Comparison of ENCODE assay signal across 17 cellular contexts in the genomic region with DNA sequence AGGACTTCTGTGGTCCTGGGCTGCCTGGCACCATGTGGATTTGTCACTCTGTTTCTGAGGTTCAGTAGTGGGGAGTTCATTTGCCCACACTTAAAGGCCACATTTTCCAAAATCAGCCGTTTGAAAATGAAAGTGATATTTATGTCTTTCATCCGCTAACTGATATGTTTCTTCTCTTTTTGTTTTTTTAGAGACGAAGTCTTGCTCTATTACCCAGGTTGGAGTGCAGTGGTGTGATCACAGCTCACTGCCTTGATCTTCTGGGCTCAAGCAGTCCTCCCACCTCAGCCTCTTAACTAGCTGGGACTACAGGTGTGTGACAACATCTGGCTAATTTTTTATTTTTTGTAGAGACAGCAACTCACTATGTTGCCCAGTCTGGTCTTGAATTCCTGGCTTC. TPM values are rescaled to one million over a fixed set of nuclear protein-coding genes. Genes with fewer than 3 reads are reported as not detected.
A peak's percentile ranks its signal among the peaks of the same experiment; 100 is the strongest.
DNase-seq lines count a peak whose midpoint lies in the region; ATAC-seq and TF ChIP-seq lines count a peak whose summit lies in the region.
"Had no signal": no experiment of that assay in that cellular context is flagged by ENCODE, and none has a peak within 500 bp of the region (broad histone marks: within the 10 kb centered on the region; RNA-seq: fewer than 3 reads in every experiment).

No MANE protein-coding gene starts in this region.

- peak overlapping the region; percentile 50 for H3K4me3 ChIP-seq in CD4-positive, CD25-positive, alpha-beta regulatory T cell (ENCODE audit: low read depth, low read length)
- H3K4me3 ChIP-seq in upper lobe of left lung: no peak overlapping the region
- H3K4me3 ChIP-seq: cardiac muscle cell, tibial artery had no signal

- DNase-seq in T-helper 1 cell: no peak
- DNase-seq in CD4-positive, CD25-positive, alpha-beta regulatory T cell: peak in 2 of 3 donors; percentile 2 to 26
- no peak for DNase-seq in activated B cell treated with CpG ODN at 0.5 μM for 24 hours
- no peak for DNase-seq in memory B cell (ENCODE audit: low spot score in 2 of 2)
- DNase-seq in NCI-H1105 (lab: John Stamatoyannopoulos, UW): no peak
- no peak for DNase-seq in upper lobe of left lung
- DNase-seq: left cardiac atrium, nephron progenitor cell, tibial artery had no signal

- H3K27ac ChIP-seq in CD4-positive, CD25-positive, alpha-beta regulatory T cell (ENCODE audit: insufficient read depth, low read length, poor library complexity, severe bottlenecking): no peak overlapping the region
- H3K27ac ChIP-seq in upper lobe of left lung: no peak overlapping the region
- H3K27ac ChIP-seq: 22Rv1, cardiac muscle cell, tibial artery had no signal

- POLR2A ChIA-PET in activated B cell treated with CpG ODN at 0.5 μM for 24 hours (lab: Charles Lee): no interaction called here

- no peak for TF ChIP-seq POLR2A in upper lobe of left lung (IDR thresholded peaks at IDR 0.05)

- no peaks in the 10 kb centered on the region for H3K9me3 ChIP-seq in CD4-positive, CD25-positive, alpha-beta regulatory T cell (ENCODE audit: control insufficient read depth in 2 of 2, low read length in 2 of 2)
- H3K9me3 ChIP-seq in upper lobe of left lung: no peaks in the 10 kb centered on the region
- H3K9me3 ChIP-seq: tibial artery had no signal

- H3K4me3 Mint-ChIP-seq in T-helper 1 cell treated with Interleukin-12 subunit alpha and Interleukin-12 subunit beta and Interleukin-4 antibody, amounts not matched to agents 30 μg/mL and 1 μg/mL, for 36 hours: peak overlapping the region; percentile 32
- peak overlapping the region in 2 of 4 donors; percentile 54 to 80 for H3K4me3 Mint-ChIP-seq in CD4-positive, CD25-positive, alpha-beta regulatory T cell
- H3K4me3 Mint-ChIP-seq in activated B cell treated with CpG ODN at 0.5 μM for 24 hours (peak overlapping the region; percentile 33), memory B cell (no peak overlapping the region)
- H3K4me3 Mint-ChIP-seq: dendritic cell treated with granulocyte-macrophage colony-stimulating factor and Interleukin-4, amounts not matched to agents 40 ng/mL and 50 ng/mL, for 4 days; mesothelial cell of epicardium; nephron progenitor cell had no signal

- no peak for TF ChIP-seq EP300 in upper lobe of left lung (IDR thresholded peaks at IDR 0.05)

- no peaks in the 10 kb centered on the region for H3K9me3 Mint-ChIP-seq in T-helper 1 cell treated with Interleukin-12 subunit alpha and Interleukin-12 subunit beta and Interleukin-4 antibody, amounts not matched to agents 30 μg/mL and 1 μg/mL, for 36 hours
- H3K9me3 Mint-ChIP-seq in CD4-positive, CD25-positive, alpha-beta regulatory T cell: peaks cover 0 to 8% (median 2%) of the 10 kb centered on the region in 7 donors
- H3K9me3 Mint-ChIP-seq in activated B cell treated with CpG ODN at 0.5 μM for 24 hours (no peaks in the 10 kb centered on the region), memory B cell (peaks cover 4% of the 10 kb centered on the region)
- H3K9me3 Mint-ChIP-seq: dendritic cell treated with granulocyte-macrophage colony-stimulating factor and Interleukin-4, amounts not matched to agents 40 ng/mL and 50 ng/mL, for 4 days had no signal

- no peak overlapping the region for H3K27ac Mint-ChIP-seq in T-helper 1 cell treated with Interleukin-12 subunit alpha and Interleukin-12 subunit beta and Interleukin-4 antibody, amounts not matched to agents 30 μg/mL and 1 μg/mL, for 36 hours
- peak overlapping the region in 2 of 3 donors; percentile 72 to 77 for H3K27ac Mint-ChIP-seq in CD4-positive, CD25-positive, alpha-beta regulatory T cell
- H3K27ac Mint-ChIP-seq in activated B cell treated with CpG ODN at 0.5 μM for 24 hours (no peak overlapping the region), memory B cell (no peak overlapping the region)
- H3K27ac Mint-ChIP-seq: dendritic cell treated with granulocyte-macrophage colony-stimulating factor and Interleukin-4, amounts not matched to agents 40 ng/mL and 50 ng/mL, for 4 days; nephron progenitor cell had no signal

- 56 to 73% methylated on average over 3 of the region's 3 CpGs for WGBS in upper lobe of left lung, 2 donors

- CTCF ChIA-PET in activated B cell treated with CpG ODN at 0.5 μM for 24 hours (lab: Charles Lee): no interaction called here

- H3K4me1 ChIP-seq in CD4-positive, CD25-positive, alpha-beta regulatory T cell (ENCODE audit: control insufficient read depth, insufficient read depth, low read length, poor library complexity, severe bottlenecking): peaks cover 6% of the 10 kb centered on the region
- no peaks in the 10 kb centered on the region for H3K4me1 ChIP-seq in upper lobe of left lung
- H3K4me1 ChIP-seq: tibial artery had no signal

- no peaks in the 10 kb centered on the region for H3K36me3 ChIP-seq in CD4-positive, CD25-positive, alpha-beta regulatory T cell (ENCODE audit: control insufficient read depth, insufficient read depth, low read length)
- no peaks in the 10 kb centered on the region for H3K36me3 ChIP-seq in upper lobe of left lung
- H3K36me3 ChIP-seq: cardiac muscle cell, tibial artery had no signal

- H3K4me1 Mint-ChIP-seq in T-helper 1 cell treated with Interleukin-12 subunit alpha and Interleukin-12 subunit beta and Interleukin-4 antibody, amounts not matched to agents 30 μg/mL and 1 μg/mL, for 36 hours (ENCODE audit: low read depth): peaks cover 5% of the 10 kb centered on the region
- H3K4me1 Mint-ChIP-seq in CD4-positive, CD25-positive, alpha-beta regulatory T cell: peaks cover 0 to 16% (median 4%) of the 10 kb centered on the region in 4 donors
- peaks cover 8% of the 10 kb centered on the region for H3K4me1 Mint-ChIP-seq in activated B cell treated with CpG ODN at 0.5 μM for 24 hours
- peaks cover 6% of the 10 kb centered on the region for H3K4me1 Mint-ChIP-seq in memory B cell
- H3K4me1 Mint-ChIP-seq: nephron progenitor cell had no signal

- H3K27me3 Mint-ChIP-seq in T-helper 1 cell treated with Interleukin-12 subunit alpha and Interleukin-12 subunit beta and Interleukin-4 antibody, amounts not matched to agents 30 μg/mL and 1 μg/mL, for 36 hours (ENCODE audit: low read depth): peaks cover 10% of the 10 kb centered on the region
- peaks cover 5% of the 10 kb centered on the region for H3K27me3 Mint-ChIP-seq in CD4-positive, CD25-positive, alpha-beta regulatory T cell
- H3K27me3 Mint-ChIP-seq in activated B cell treated with CpG ODN at 0.5 μM for 24 hours: no peaks in the 10 kb centered on the region
- peaks cover 11% of the 10 kb centered on the region for H3K27me3 Mint-ChIP-seq in memory B cell
- H3K27me3 Mint-ChIP-seq: dendritic cell treated with granulocyte-macrophage colony-stimulating factor and Interleukin-4, amounts not matched to agents 40 ng/mL and 50 ng/mL, for 4 days had no signal

- peak in 1 of 2 donors; percentile 28 for ATAC-seq in CD4-positive, CD25-positive, alpha-beta regulatory T cell (ENCODE audit: low read depth in 2 of 2)
- no peak for ATAC-seq in activated B cell treated with CpG ODN at 0.5 μM for 24 hours (ENCODE audit: low read depth)
- ATAC-seq in memory B cell (ENCODE audit: low read depth): peak; percentile 26
- ATAC-seq in HG02571 (IDR thresholded peaks at IDR 0.05; ENCODE audit: unreplicated experiment): no peak
- no peak for ATAC-seq in upper lobe of left lung (ENCODE audit: low FRiP score in 2 of 2)
- ATAC-seq: left cardiac atrium had no signal

- no peaks in the 10 kb centered on the region for H3K36me3 Mint-ChIP-seq in T-helper 1 cell treated with Interleukin-12 subunit alpha and Interleukin-12 subunit beta and Interleukin-4 antibody, amounts not matched to agents 30 μg/mL and 1 μg/mL, for 36 hours (ENCODE audit: low read depth)
- H3K36me3 Mint-ChIP-seq in CD4-positive, CD25-positive, alpha-beta regulatory T cell: no peaks in the 10 kb centered on the region
- H3K36me3 Mint-ChIP-seq in activated B cell treated with CpG ODN at 0.5 μM for 24 hours (ENCODE audit: low read depth) (no peaks in the 10 kb centered on the region), memory B cell (no peaks in the 10 kb centered on the region)
- H3K36me3 Mint-ChIP-seq: mesothelial cell of epicardium had no signal

- no peaks in the 10 kb centered on the region for H3K27me3 ChIP-seq in CD4-positive, CD25-positive, alpha-beta regulatory T cell (ENCODE audit: control insufficient read depth, insufficient read depth, low read length)
- H3K27me3 ChIP-seq in upper lobe of left lung: no peaks in the 10 kb centered on the region
- H3K27me3 ChIP-seq: cardiac muscle cell had no signal

- TF ChIP-seq CTCF in activated B cell treated with CpG ODN at 0.5 μM for 24 hours (IDR thresholded peaks at IDR 0.05) (no peak), upper lobe of left lung (IDR thresholded peaks at IDR 0.05) (no peak)

- intact Hi-C loops in activated B cell treated with CpG ODN at 0.5 μM for 24 hours (cut with micrococcal nuclease): no loop called here

RNA-seq across cellular contexts. Expression of gene EBLN1, which starts 58.6 kb away (rescaled TPM):
- total RNA-seq in CD4-positive, CD25-positive, alpha-beta regulatory T cell: not detected
- polyA plus RNA-seq in CD4-positive, CD25-positive, alpha-beta regulatory T cell: not detected
- not detected in 2 replicates for total RNA-seq in activated B cell treated with CpG ODN at 0.5 μM for 24 hours
- total RNA-seq in upper lobe of left lung: not detected
- total RNA-seq: cardiac muscle cell, endothelial cell of umbilical vein, left cardiac atrium, mesothelial cell of epicardium, posterior vena cava had no signal
- polyA plus RNA-seq: cardiac muscle cell, endothelial cell of umbilical vein had no signal

Comparison
In these comparisons a context has a peak if more than half of its experiments do, and no peak if none do; other contexts are left out.
1. H3K27ac Mint-ChIP-seq: peak in CD4-positive, CD25-positive, alpha-beta regulatory T cell (2 of 3); none in T-helper 1 cell treated with Interleukin-12 subunit alpha and Interleukin-12 subunit beta and Interleukin-4 antibody, amounts not matched to agents 30 μg/mL and 1 μg/mL, for 36 hours (single experiment), activated B cell treated with CpG ODN at 0.5 μM for 24 hours (single experiment) and memory B cell (single experiment).
2. DNase-seq: peak in CD4-positive, CD25-positive, alpha-beta regulatory T cell (2 of 3); none in T-helper 1 cell (0 of 5), activated B cell treated with CpG ODN at 0.5 μM for 24 hours (single experiment), memory B cell (0 of 2), NCI-H1105 (single experiment) and upper lobe of left lung (0 of 2).